8 cellular contexts compared by ENCODE assay signal in the genomic region with DNA sequence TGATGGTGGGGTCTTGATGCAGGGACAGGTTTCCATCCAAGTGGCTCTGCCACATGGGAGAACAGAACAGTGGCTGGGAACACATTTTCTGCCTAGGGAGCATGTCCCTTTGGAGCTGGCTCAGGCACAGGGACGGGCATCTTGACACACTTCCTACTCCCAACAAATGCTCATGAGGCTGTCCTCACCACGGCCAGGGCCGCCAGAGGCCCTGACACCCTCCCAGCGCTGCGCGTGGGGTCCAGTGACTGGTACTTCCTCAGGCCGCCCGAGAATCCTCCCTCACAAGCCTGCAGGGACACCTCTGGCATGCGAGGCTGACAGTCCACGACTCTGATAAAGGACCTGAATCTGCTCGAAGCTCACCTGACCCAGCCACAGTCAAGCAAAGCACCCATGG.
"Had no signal": no experiment of that assay in that cellular context is flagged by ENCODE, and none has a peak within 500 bp of the region (broad histone marks: within the 10 kb centered on the region; RNA-seq: fewer than 3 reads in every experiment).

No MANE protein-coding gene starts in this region.

- H2AFZ ChIP-seq: GM23338 had no signal

- H3K9me3 Mint-ChIP-seq: GM23338, H9, IgD-negative memory B cell had no signal

- H3K27me3 Mint-ChIP-seq: IgD-negative memory B cell had no signal

- H3K36me3 Mint-ChIP-seq: IgD-negative memory B cell had no signal

- H3K27ac ChIP-seq: HL-60 had no signal

- H3K4me3 ChIP-seq: GM23338 had no signal

- ATAC-seq: GM23338 had no signal

- H3K4me3 Mint-ChIP-seq: GM23338, H9, IgD-negative memory B cell had no signal

- DNase-seq: H9, HCEC 1CT, KBM-7 had no signal

- FAIRE-seq: H1, H54 had no signal

- H3K4me2 ChIP-seq: GM23338 had no signal
